In the genomic region with DNA sequence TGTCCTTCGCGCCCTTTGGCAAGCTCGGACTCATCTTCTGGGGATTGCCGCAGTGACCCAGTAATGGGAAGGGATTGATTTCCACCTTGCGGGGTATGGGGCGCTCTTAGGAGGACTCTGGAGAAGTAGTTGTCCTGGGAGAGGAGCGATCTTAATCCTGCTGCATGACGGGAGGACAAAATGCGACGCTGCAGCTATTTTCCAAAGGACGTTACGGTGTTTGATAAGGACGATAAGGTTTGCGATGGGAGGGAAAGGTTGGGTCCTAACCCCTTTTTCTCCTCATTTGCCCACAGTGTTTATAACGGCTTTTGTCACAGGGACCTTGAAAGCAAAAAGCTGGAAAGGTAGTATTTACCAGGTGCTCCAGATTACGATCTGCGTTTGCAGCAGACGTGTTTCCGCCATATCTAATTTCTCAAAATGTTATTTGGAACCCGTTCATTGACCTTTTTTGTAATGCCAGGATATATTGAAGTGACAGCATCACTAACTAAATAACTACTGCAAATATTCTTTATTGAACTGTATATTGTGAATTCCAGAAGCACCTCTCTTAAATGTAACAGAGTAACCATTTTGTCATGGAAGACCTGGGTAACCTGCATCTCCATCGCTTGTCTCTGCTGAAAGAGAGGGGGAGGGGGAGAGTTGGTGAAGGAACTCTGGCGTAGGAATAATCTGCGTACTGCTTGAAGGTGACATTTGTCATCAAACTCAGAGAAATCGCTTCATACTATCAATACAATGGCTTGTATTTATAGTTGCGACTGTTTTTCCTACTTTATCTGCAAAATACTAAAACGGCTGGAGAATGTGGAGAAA, we compare ENCODE assay signal across 8 cellular contexts. TPM values are rescaled to one million over a fixed set of nuclear protein-coding genes. Genes with fewer than 3 reads are reported as not detected.
DNase-seq lines count a peak whose midpoint lies in the region; ATAC-seq and TF ChIP-seq lines count a peak whose summit lies in the region.

No MANE protein-coding gene starts in this region.

- H3K4me1 Mint-ChIP-seq in activated CD4-positive, alpha-beta T cell treated with anti-CD3 and anti-CD28 coated beads, Interleukin-2, amount 10 ng/mL, durations not matched to agents 24 days and 14 days: peaks cover 36% of the 10 kb centered on the region
- H3K4me1 Mint-ChIP-seq in nephron progenitor cell: peaks cover 36% of the 10 kb centered on the region

- no peaks in the 10 kb centered on the region for H3K27me3 Mint-ChIP-seq in activated CD4-positive, alpha-beta T cell treated with anti-CD3 and anti-CD28 coated beads, Interleukin-2, amount 10 ng/mL, durations not matched to agents 24 days and 14 days
- H3K27me3 Mint-ChIP-seq in nephron progenitor cell (ENCODE audit: low read depth, poor library complexity): peaks cover 5% of the 10 kb centered on the region

- peak overlapping the region; percentile 58 for H3K4me3 ChIP-seq in SJSA1

- intact Hi-C loops in activated CD4-positive, alpha-beta T cell treated with anti-CD3 and anti-CD28 coated beads, Interleukin-2, amount 10 ng/mL, durations not matched to agents 24 days and 14 days (cut with micrococcal nuclease): loop anchor here (2.0 to 5.0 kb wide), 4 partner anchors 268 to 1541 kb away; partner anchors contain the start of genes EHBP1 and RAB1A

- TF ChIP-seq CTCF in nephron progenitor cell (IDR thresholded peaks at IDR 0.05): no peak

- peaks cover 14% of the 10 kb centered on the region for H3K36me3 Mint-ChIP-seq in activated CD4-positive, alpha-beta T cell treated with anti-CD3 and anti-CD28 coated beads, Interleukin-2, amount 10 ng/mL, durations not matched to agents 24 days and 14 days (ENCODE audit: low read depth)
- H3K36me3 Mint-ChIP-seq in nephron progenitor cell (ENCODE audit: low read depth): peaks cover 13% of the 10 kb centered on the region

- ATAC-seq in HG02885 (IDR thresholded peaks at IDR 0.05; ENCODE audit: poor library complexity, unreplicated experiment): peak; percentile 6

- no peak for DNase-seq in activated CD4-positive, alpha-beta T cell treated with anti-CD3 and anti-CD28 coated beads, Interleukin-2, amount 10 ng/mL, durations not matched to agents 24 days and 14 days
- no peak for DNase-seq in activated CD4-positive, alpha-beta T cell treated with anti-CD3 and anti-CD28 coated beads, Interleukin-2, amount 50 U/mL, for 48 hours
- peak in 1 of 2 experiments; percentile 11 for DNase-seq in SJSA1 (ENCODE audit: low read depth in 1 of 2, low spot score in 2 of 2)
- no peak for DNase-seq in epithelial cell of prostate (ENCODE audit: low read depth, low spot score)
- DNase-seq in nephron progenitor cell: no peak
- DNase-seq in NCI-H446 treated with DMSO at 0.1 percent for 48 hours (lab: John Stamatoyannopoulos, UW): no peak
- no peak for DNase-seq in GM03348 (ENCODE audit: low spot score)

- peak overlapping the region; percentile 98 for H3K4me3 Mint-ChIP-seq in activated CD4-positive, alpha-beta T cell treated with anti-CD3 and anti-CD28 coated beads, Interleukin-2, amount 10 ng/mL, durations not matched to agents 24 days and 14 days
- peak overlapping the region; percentile 100 for H3K4me3 Mint-ChIP-seq in nephron progenitor cell

- H3K27me3 ChIP-seq in SJSA1 (replicated peaks): no peaks in the 10 kb centered on the region

- no peak overlapping the region; the same call in 1 of the 2 replicates for H3K27ac ChIP-seq in SJSA1
- H3K27ac ChIP-seq in epithelial cell of prostate: peak overlapping the region; percentile 67

- peaks cover 21% of the 10 kb centered on the region for H3K4me1 ChIP-seq in SJSA1 (replicated peaks)

- H3K27ac Mint-ChIP-seq in activated CD4-positive, alpha-beta T cell treated with anti-CD3 and anti-CD28 coated beads, Interleukin-2, amount 10 ng/mL, durations not matched to agents 24 days and 14 days: peak overlapping the region; percentile 92
- H3K27ac Mint-ChIP-seq in nephron progenitor cell: peak overlapping the region; percentile 94

- peaks cover 17% of the 10 kb centered on the region for H3K36me3 ChIP-seq in SJSA1

- H3K9me3 ChIP-seq in SJSA1 (replicated peaks): no peaks in the 10 kb centered on the region

- no peaks in the 10 kb centered on the region for H3K9me3 Mint-ChIP-seq in activated CD4-positive, alpha-beta T cell treated with anti-CD3 and anti-CD28 coated beads, Interleukin-2, amount 10 ng/mL, durations not matched to agents 24 days and 14 days
- no peaks in the 10 kb centered on the region for H3K9me3 Mint-ChIP-seq in nephron progenitor cell

RNA-seq across cellular contexts. Expression of gene MDH1, which starts 0.6 kb away (rescaled TPM):
- 195 and 208 TPM in 2 replicates for total RNA-seq in activated CD4-positive, alpha-beta T cell treated with anti-CD3 and anti-CD28 coated beads, Interleukin-2, amount 10 ng/mL, durations not matched to agents 24 days and 14 days
- total RNA-seq in SJSA1 (2014; rRNA removed; shearing (Covaris generic)): 326 and 336 TPM in 2 replicates

RNA-seq across cellular contexts. Expression of gene WDPCP, which starts 1.1 kb away (rescaled TPM):
- total RNA-seq in activated CD4-positive, alpha-beta T cell treated with anti-CD3 and anti-CD28 coated beads, Interleukin-2, amount 10 ng/mL, durations not matched to agents 24 days and 14 days: 6.0 and 8.9 TPM in 2 replicates
- total RNA-seq in SJSA1 (2014; rRNA removed; shearing (Covaris generic)): 9.6 and 10.7 TPM in 2 replicates
